Comparison of ENCODE assay signal across 30 cellular contexts in genomic region chr10:88309365-88309764, GRCh38.
"Had no signal": no experiment of that assay in that cellular context is flagged by ENCODE, and none has a peak within 500 bp of the region (broad histone marks: within the 10 kb centered on the region; RNA-seq: fewer than 3 reads in every experiment).

No MANE protein-coding gene starts in this region.

- H3K36me3 ChIP-seq: esophagus squamous epithelium, left ventricle myocardium inferior, lower lobe of right lung, prostate gland, right atrium auricular region, stomach, thyroid gland, vagina had no signal

- H3K4me3 ChIP-seq: esophagus squamous epithelium, left ventricle myocardium inferior, lower lobe of right lung, prostate gland, right atrium auricular region, smooth muscle cell, stomach, thyroid gland, vagina had no signal

- ATAC-seq: effector memory CD8-positive, alpha-beta T cell; left colon; lower lobe of right lung; naive thymus-derived CD8-positive, alpha-beta T cell; sciatic nerve had no signal

- H3K27ac ChIP-seq: esophagus squamous epithelium, left ventricle myocardium inferior, lower lobe of right lung, prostate gland, right atrium auricular region, stomach, thyroid gland, vagina had no signal

- DNase-seq: dermis blood vessel endothelial cell; effector memory CD8-positive, alpha-beta T cell; erythroblast; esophagus squamous epithelium; foreskin melanocyte; glutamatergic neuron; hypothalamus; immature natural killer cell; islet precursor cell; kidney glomerular epithelial cell; left colon; left ventricle myocardium inferior; lower lobe of right lung; naive thymus-derived CD8-positive, alpha-beta T cell; nephron progenitor cell; nucleus accumbens; stimulated activated CD4-positive, alpha-beta T cell treated with anti-CD3 and anti-CD28 coated beads, Interleukin-12 subunit alpha, Interleukin-12 subunit beta, amount 100 ng/mL, for 4 hours; stimulated activated CD4-positive, alpha-beta T cell treated with anti-CD3 and anti-CD28 coated beads, Interleukin-1b, Interleukin-23, amount 100 ng/mL, for 48 hours; stimulated activated CD4-positive, alpha-beta T cell treated with anti-CD3 and anti-CD28 coated beads, Interleukin-4, amount 100 ng/mL, for 1 hour; stimulated activated CD8-positive, alpha-beta memory T cell treated with anti-CD3 and anti-CD28 coated beads, Interleukin-4, amount 100 ng/mL, for 48 hours; stimulated activated naive CD4-positive, alpha-beta T cell treated with Interleukin-2 at 50 U/mL for 16 hours; stomach; thyroid gland; trophoblast cell had no signal

- H3K9me3 ChIP-seq: esophagus squamous epithelium, left ventricle myocardium inferior, lower lobe of right lung, prostate gland, right atrium auricular region, stomach, thyroid gland, vagina had no signal

- H3K4me1 ChIP-seq: esophagus squamous epithelium, left ventricle myocardium inferior, lower lobe of right lung, prostate gland, right atrium auricular region, stomach, thyroid gland, vagina had no signal

- H3K27me3 ChIP-seq: esophagus squamous epithelium, right atrium auricular region, stomach, thyroid gland, vagina had no signal

- H3K4me2 ChIP-seq: smooth muscle cell had no signal

- FAIRE-seq: endometrium had no signal
